9 cellular contexts compared by ENCODE assay signal in genomic region chr1:178774263-178774662, GRCh38. TPM values are rescaled to one million over a fixed set of nuclear protein-coding genes. Genes with fewer than 3 reads are reported as not detected.
A peak's percentile ranks its signal among the peaks of the same experiment; 100 is the strongest.
DNase-seq lines count a peak whose midpoint lies in the region; ATAC-seq, FAIRE-seq and TF ChIP-seq lines count a peak whose summit lies in the region.
"Had no signal": no experiment of that assay in that cellular context is flagged by ENCODE, and none has a peak within 500 bp of the region (broad histone marks: within the 10 kb centered on the region; RNA-seq: fewer than 3 reads in every experiment).

No MANE protein-coding gene starts in this region.

- no peak for DNase-seq in GM10266 (ENCODE audit: extremely low spot score)
- DNase-seq in NCI-H2107 treated with DMSO at 0.1 percent for 48 hours (lab: John Stamatoyannopoulos, UW; ENCODE audit: unreplicated experiment), result peak; percentile 19
- DNase-seq in bronchial epithelial cell (ENCODE audit: low read depth), result peak; percentile 20
- no peak for DNase-seq in neural progenitor cell (ENCODE audit: low spot score)
- DNase-seq in stimulated activated naive CD8-positive, alpha-beta T cell treated with anti-CD3 and anti-CD28 coated beads, Interleukin-15, Interleukin-2, amounts not matched to agents 100 U/mL and 50 U/mL, for 24 hours, result no peak

- H3K4me1 ChIP-seq in neural progenitor cell, result no peaks in the 10 kb centered on the region

- H3K27me3 ChIP-seq in bronchial epithelial cell (ENCODE audit: control insufficient read depth, insufficient read depth, low read length) (no peaks in the 10 kb centered on the region), neural progenitor cell (no peaks in the 10 kb centered on the region)

- H3K4me2 ChIP-seq in neural progenitor cell, result no peak overlapping the region

- peaks cover 13% of the 10 kb centered on the region for H3K9me3 Mint-ChIP-seq in neural progenitor cell

- no peak overlapping the region for H3K27ac ChIP-seq in neural progenitor cell

- H3K36me3 ChIP-seq in bronchial epithelial cell (ENCODE audit: control insufficient read depth, insufficient read depth, low read length) (no peaks in the 10 kb centered on the region), neural progenitor cell (peaks cover 3% of the 10 kb centered on the region)

- peaks cover 46% of the 10 kb centered on the region for H3K79me2 ChIP-seq in neural progenitor cell (ENCODE audit: low read depth)

- no peak overlapping the region for H3K4me3 ChIP-seq in bronchial epithelial cell (ENCODE audit: low read depth, low read length)
- no peak overlapping the region for H3K4me3 ChIP-seq in neural progenitor cell

- no peaks in the 10 kb centered on the region for H3K9me3 ChIP-seq in neural progenitor cell (ENCODE audit: low read depth)

- ATAC-seq in GM19035 (IDR thresholded peaks at IDR 0.05; ENCODE audit: unreplicated experiment) (no peak), HG03139 (IDR thresholded peaks at IDR 0.05; ENCODE audit: unreplicated experiment) (no peak), HG02571 (IDR thresholded peaks at IDR 0.05; ENCODE audit: unreplicated experiment) (no peak)
- no peak for ATAC-seq in stimulated activated naive CD8-positive, alpha-beta T cell treated with anti-CD3 and anti-CD28 coated beads, Interleukin-15, Interleukin-2, amounts not matched to agents 100 U/mL and 50 U/mL, for 24 hours

- peaks cover 2% of the 10 kb centered on the region for H3K27me3 Mint-ChIP-seq in neural progenitor cell (ENCODE audit: insufficient read depth, low read depth)
- H3K27me3 Mint-ChIP-seq: IgD-negative memory B cell had no signal

- TF ChIP-seq CTCF in GM10266 (IDR thresholded peaks at IDR 0.05; ENCODE audit: control insufficient read depth, insufficient read depth, low read depth, missing control alignments), result peak; percentile 20
- no peak for TF ChIP-seq CTCF in bronchial epithelial cell (IDR thresholded peaks at IDR 0.05; ENCODE audit: insufficient read depth, low read length, severe bottlenecking)
- peak; percentile 37 for TF ChIP-seq CTCF in neural progenitor cell (IDR thresholded peaks at IDR 0.05)

- no peak overlapping the region for H3K27ac Mint-ChIP-seq in neural progenitor cell

- H3K36me3 Mint-ChIP-seq in neural progenitor cell, result peaks cover 14% of the 10 kb centered on the region

- no peak for FAIRE-seq in bronchial epithelial cell (lab: Jason Lieb, UNC)

- no peaks in the 10 kb centered on the region for H3K4me1 Mint-ChIP-seq in neural progenitor cell

- H3F3A ChIP-seq in neural progenitor cell (ENCODE audit: low read depth), result no peaks in the 10 kb centered on the region

- no peak overlapping the region for H3K4me3 Mint-ChIP-seq in neural progenitor cell

- peaks cover 7% of the 10 kb centered on the region for H4K20me1 ChIP-seq in neural progenitor cell (ENCODE audit: low read depth)

- no peak overlapping the region for H3K9ac ChIP-seq in neural progenitor cell

- H2AFZ ChIP-seq in neural progenitor cell (replicated peaks), result no peak overlapping the region

RNA-seq across cellular contexts. Expression of gene RALGPS2, which starts 49.2 kb away (rescaled TPM):
- 15.0 and 21.8 TPM in 2 replicates for total RNA-seq in bronchial epithelial cell
- 46.8 and 78.7 TPM in 2 replicates for total RNA-seq in neural progenitor cell (ENCODE audit: low replicate concordance)

Comparison
In these comparisons a context has a peak if more than half of its experiments do, and no peak if none do; other contexts are left out.
1. DNase-seq: peak in NCI-H2107 treated with DMSO at 0.1 percent for 48 hours (single experiment) and bronchial epithelial cell (single experiment); none in GM10266 (single experiment), neural progenitor cell (single experiment) and stimulated activated naive CD8-positive, alpha-beta T cell treated with anti-CD3 and anti-CD28 coated beads, Interleukin-15, Interleukin-2, amounts not matched to agents 100 U/mL and 50 U/mL, for 24 hours (single experiment).